1 cellular context compared by ENCODE assay signal in genomic region chr6:134195164-134195906, GRCh38.
TF ChIP-seq lines count a peak whose summit lies in the region.

No MANE protein-coding gene starts in this region.

TF ChIP-seq in K562, 482 proteins besides CTCF, POLR2A, EP300 and RAD21 (continued from another document and continues in another):
- TF ChIP-seq, protein P1, sequence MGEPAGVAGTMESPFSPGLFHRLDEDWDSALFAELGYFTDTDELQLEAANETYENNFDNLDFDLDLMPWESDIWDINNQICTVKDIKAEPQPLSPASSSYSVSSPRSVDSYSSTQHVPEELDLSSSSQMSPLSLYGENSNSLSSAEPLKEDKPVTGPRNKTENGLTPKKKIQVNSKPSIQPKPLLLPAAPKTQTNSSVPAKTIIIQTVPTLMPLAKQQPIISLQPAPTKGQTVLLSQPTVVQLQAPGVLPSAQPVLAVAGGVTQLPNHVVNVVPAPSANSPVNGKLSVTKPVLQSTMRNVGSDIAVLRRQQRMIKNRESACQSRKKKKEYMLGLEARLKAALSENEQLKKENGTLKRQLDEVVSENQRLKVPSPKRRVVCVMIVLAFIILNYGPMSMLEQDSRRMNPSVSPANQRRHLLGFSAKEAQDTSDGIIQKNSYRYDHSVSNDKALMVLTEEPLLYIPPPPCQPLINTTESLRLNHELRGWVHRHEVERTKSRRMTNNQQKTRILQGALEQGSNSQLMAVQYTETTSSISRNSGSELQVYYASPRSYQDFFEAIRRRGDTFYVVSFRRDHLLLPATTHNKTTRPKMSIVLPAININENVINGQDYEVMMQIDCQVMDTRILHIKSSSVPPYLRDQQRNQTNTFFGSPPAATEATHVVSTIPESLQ (CRISPR knock-in tag; IDR thresholded peaks at IDR 0.05) = no peak
- peak in 1 of 2 experiments; percentile 24; a peak in 2 of 4 replicates for TF ChIP-seq TEAD1 (CRISPR knock-in tag; IDR thresholded peaks at IDR 0.05)
- TF ChIP-seq PREB (CRISPR knock-in tag; IDR thresholded peaks at IDR 0.05) = no peak
- peak; percentile 100 for TF ChIP-seq STAT5A (IDR thresholded peaks at IDR 0.05; ENCODE audit: borderline replicate concordance, low read length)
- TF ChIP-seq STAT5B (CRISPR knock-in tag; IDR thresholded peaks at IDR 0.05) = no peak
- peak; percentile 97 for TF ChIP-seq SMARCC2 (IDR thresholded peaks at IDR 0.05; ENCODE audit: low read depth)
- peak; percentile 94 for TF ChIP-seq HDAC3 (IDR thresholded peaks at IDR 0.05; ENCODE audit: borderline replicate concordance, partially characterized antibody)
- 0 out of 2 replicates have a peak, but pooled peaks have one; percentile 26 for TF ChIP-seq RNF219 (CRISPR knock-in tag; IDR thresholded peaks at IDR 0.05)
- TF ChIP-seq MNT (conservative IDR thresholded peaks at IDR 0.05) = peak in 1 of 2 experiments; percentile 55; a peak in 1 of 4 replicates
- TF ChIP-seq, protein P2, sequence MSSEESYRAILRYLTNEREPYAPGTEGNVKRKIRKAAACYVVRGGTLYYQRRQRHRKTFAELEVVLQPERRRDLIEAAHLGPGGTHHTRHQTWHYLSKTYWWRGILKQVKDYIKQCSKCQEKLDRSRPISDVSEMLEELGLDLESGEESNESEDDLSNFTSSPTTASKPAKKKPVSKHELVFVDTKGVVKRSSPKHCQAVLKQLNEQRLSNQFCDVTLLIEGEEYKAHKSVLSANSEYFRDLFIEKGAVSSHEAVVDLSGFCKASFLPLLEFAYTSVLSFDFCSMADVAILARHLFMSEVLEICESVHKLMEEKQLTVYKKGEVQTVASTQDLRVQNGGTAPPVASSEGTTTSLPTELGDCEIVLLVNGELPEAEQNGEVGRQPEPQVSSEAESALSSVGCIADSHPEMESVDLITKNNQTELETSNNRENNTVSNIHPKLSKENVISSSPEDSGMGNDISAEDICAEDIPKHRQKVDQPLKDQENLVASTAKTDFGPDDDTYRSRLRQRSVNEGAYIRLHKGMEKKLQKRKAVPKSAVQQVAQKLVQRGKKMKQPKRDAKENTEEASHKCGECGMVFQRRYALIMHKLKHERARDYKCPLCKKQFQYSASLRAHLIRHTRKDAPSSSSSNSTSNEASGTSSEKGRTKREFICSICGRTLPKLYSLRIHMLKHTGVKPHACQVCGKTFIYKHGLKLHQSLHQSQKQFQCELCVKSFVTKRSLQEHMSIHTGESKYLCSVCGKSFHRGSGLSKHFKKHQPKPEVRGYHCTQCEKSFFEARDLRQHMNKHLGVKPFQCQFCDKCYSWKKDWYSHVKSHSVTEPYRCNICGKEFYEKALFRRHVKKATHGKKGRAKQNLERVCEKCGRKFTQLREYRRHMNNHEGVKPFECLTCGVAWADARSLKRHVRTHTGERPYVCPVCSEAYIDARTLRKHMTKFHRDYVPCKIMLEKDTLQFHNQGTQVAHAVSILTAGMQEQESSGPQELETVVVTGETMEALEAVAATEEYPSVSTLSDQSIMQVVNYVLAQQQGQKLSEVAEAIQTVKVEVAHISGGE (CRISPR knock-in tag; IDR thresholded peaks at IDR 0.05) = peak in 1 of 3 experiments; percentile 61; a peak in 2 of 6 replicates
- no peak for TF ChIP-seq FOXO4 (CRISPR knock-in tag; IDR thresholded peaks at IDR 0.05)
- TF ChIP-seq MIER1 (IDR thresholded peaks at IDR 0.05; ENCODE audit: low read depth) = no peak
- no peak for TF ChIP-seq PBX2 (CRISPR knock-in tag; IDR thresholded peaks at IDR 0.05; ENCODE audit: low read depth)
- peak; percentile 66 for TF ChIP-seq PBX2 (tag; conservative IDR thresholded peaks at IDR 0.05; ENCODE audit: low read depth)
- TF ChIP-seq FOXJ2 (tag; IDR thresholded peaks at IDR 0.05) = peak; percentile 71
- TF ChIP-seq THRAP3 (IDR thresholded peaks at IDR 0.05; ENCODE audit: borderline replicate concordance) = no peak
- TF ChIP-seq ZNF444 (CRISPR knock-in tag; IDR thresholded peaks at IDR 0.05) = no peak
- TF ChIP-seq DMBX1 (CRISPR knock-in tag; IDR thresholded peaks at IDR 0.05; ENCODE audit: borderline replicate concordance) = peak; percentile 50; the same call in 1 of the 2 replicates
- peak; percentile 23; the same call in 1 of the 2 replicates for TF ChIP-seq LCOR (CRISPR knock-in tag; IDR thresholded peaks at IDR 0.05)
- TF ChIP-seq ZNF354B (CRISPR knock-in tag; IDR thresholded peaks at IDR 0.05) = no peak
- 0 out of 2 replicates have a peak, but pooled peaks have one; percentile 34 for TF ChIP-seq MEF2A (IDR thresholded peaks at IDR 0.05; ENCODE audit: control insufficient read depth, low read depth, low read length)
- TF ChIP-seq, protein P3, sequence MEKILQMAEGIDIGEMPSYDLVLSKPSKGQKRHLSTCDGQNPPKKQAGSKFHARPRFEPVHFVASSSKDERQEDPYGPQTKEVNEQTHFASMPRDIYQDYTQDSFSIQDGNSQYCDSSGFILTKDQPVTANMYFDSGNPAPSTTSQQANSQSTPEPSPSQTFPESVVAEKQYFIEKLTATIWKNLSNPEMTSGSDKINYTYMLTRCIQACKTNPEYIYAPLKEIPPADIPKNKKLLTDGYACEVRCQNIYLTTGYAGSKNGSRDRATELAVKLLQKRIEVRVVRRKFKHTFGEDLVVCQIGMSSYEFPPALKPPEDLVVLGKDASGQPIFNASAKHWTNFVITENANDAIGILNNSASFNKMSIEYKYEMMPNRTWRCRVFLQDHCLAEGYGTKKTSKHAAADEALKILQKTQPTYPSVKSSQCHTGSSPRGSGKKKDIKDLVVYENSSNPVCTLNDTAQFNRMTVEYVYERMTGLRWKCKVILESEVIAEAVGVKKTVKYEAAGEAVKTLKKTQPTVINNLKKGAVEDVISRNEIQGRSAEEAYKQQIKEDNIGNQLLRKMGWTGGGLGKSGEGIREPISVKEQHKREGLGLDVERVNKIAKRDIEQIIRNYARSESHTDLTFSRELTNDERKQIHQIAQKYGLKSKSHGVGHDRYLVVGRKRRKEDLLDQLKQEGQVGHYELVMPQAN (IDR thresholded peaks at IDR 0.05; ENCODE audit: borderline replicate concordance) = no peak
- 0 out of 2 replicates have a peak, but pooled peaks have one; percentile 17 for TF ChIP-seq MTA3 (IDR thresholded peaks at IDR 0.05; ENCODE audit: borderline replicate concordance)
- TF ChIP-seq MAFG (tag; conservative IDR thresholded peaks at IDR 0.05) = peak; percentile 87
- TF ChIP-seq, protein P4, sequence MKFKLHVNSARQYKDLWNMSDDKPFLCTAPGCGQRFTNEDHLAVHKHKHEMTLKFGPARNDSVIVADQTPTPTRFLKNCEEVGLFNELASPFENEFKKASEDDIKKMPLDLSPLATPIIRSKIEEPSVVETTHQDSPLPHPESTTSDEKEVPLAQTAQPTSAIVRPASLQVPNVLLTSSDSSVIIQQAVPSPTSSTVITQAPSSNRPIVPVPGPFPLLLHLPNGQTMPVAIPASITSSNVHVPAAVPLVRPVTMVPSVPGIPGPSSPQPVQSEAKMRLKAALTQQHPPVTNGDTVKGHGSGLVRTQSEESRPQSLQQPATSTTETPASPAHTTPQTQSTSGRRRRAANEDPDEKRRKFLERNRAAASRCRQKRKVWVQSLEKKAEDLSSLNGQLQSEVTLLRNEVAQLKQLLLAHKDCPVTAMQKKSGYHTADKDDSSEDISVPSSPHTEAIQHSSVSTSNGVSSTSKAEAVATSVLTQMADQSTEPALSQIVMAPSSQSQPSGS (CRISPR knock-in tag; IDR thresholded peaks at IDR 0.05) = no peak
- peak; percentile 47 to 92; a peak in 2 of 4 replicates for TF ChIP-seq RCOR1 (IDR thresholded peaks at IDR 0.05; ENCODE audit: borderline replicate concordance in 1 of 2, low read depth in 2 of 2, low read length in 2 of 2)
- no peak for TF ChIP-seq ZNF174 (CRISPR knock-in tag; IDR thresholded peaks at IDR 0.05)
- no peak; the same call in 1 of the 2 replicates for TF ChIP-seq ILF3 (IDR thresholded peaks at IDR 0.05; ENCODE audit: borderline replicate concordance)
- peak; percentile 36; the same call in 1 of the 2 replicates for TF ChIP-seq CREM (IDR thresholded peaks at IDR 0.05; ENCODE audit: low read depth)
- no peak for TF ChIP-seq EHMT2 (IDR thresholded peaks at IDR 0.05)
- peak; percentile 82 for TF ChIP-seq MEIS2 (IDR thresholded peaks at IDR 0.05; ENCODE audit: partially characterized antibody)
- peak; percentile 57 to 81; a peak in 3 of 4 replicates for TF ChIP-seq TRIM24 (IDR thresholded peaks at IDR 0.05)
- TF ChIP-seq ILK (tag; IDR thresholded peaks at IDR 0.05; ENCODE audit: borderline replicate concordance, low read depth) = no peak
- TF ChIP-seq RB1 (IDR thresholded peaks at IDR 0.05; ENCODE audit: low read depth) = 0 out of 2 replicates have a peak, but pooled peaks have one; percentile 38
- TF ChIP-seq BRF1 (IDR thresholded peaks at IDR 0.05; ENCODE audit: borderline replicate concordance, extremely low read depth, insufficient read length) = no peak
- TF ChIP-seq, protein P5, sequence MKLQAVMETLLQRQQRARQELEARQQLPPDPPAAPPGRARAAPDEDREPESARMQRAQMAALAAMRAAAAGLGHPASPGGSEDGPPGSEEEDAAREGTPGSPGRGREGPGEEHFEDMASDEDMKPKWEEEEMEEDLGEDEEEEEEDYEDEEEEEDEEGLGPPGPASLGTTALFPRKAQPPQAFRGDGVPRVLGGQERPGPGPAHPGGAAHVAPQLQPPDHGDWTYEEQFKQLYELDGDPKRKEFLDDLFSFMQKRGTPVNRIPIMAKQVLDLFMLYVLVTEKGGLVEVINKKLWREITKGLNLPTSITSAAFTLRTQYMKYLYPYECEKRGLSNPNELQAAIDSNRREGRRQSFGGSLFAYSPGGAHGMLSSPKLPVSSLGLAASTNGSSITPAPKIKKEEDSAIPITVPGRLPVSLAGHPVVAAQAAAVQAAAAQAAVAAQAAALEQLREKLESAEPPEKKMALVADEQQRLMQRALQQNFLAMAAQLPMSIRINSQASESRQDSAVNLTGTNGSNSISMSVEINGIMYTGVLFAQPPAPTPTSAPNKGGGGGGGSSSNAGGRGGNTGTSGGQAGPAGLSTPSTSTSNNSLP (IDR thresholded peaks at IDR 0.05; ENCODE audit: borderline replicate concordance, low read depth, low read length) = peak; percentile 96
- TF ChIP-seq SRSF7 (optimal IDR thresholded peaks at IDR 0.05; ENCODE audit: low read depth, low read length) = no peak
- peak; percentile 68; the same call in 1 of the 2 replicates for TF ChIP-seq RNF2 (IDR thresholded peaks at IDR 0.05)
- no peak for TF ChIP-seq KDM2B (CRISPR knock-in tag; IDR thresholded peaks at IDR 0.05)
- no peak for TF ChIP-seq BRCA1 (IDR thresholded peaks at IDR 0.05)
- TF ChIP-seq BRCA1 (CRISPR knock-in tag; IDR thresholded peaks at IDR 0.05) = no peak
- peak; percentile 56; the same call in 1 of the 2 replicates for TF ChIP-seq SMAD3 (CRISPR knock-in tag; conservative IDR thresholded peaks at IDR 0.05)
